ENCODE assay signal across 1 cellular context in the genomic region with DNA sequence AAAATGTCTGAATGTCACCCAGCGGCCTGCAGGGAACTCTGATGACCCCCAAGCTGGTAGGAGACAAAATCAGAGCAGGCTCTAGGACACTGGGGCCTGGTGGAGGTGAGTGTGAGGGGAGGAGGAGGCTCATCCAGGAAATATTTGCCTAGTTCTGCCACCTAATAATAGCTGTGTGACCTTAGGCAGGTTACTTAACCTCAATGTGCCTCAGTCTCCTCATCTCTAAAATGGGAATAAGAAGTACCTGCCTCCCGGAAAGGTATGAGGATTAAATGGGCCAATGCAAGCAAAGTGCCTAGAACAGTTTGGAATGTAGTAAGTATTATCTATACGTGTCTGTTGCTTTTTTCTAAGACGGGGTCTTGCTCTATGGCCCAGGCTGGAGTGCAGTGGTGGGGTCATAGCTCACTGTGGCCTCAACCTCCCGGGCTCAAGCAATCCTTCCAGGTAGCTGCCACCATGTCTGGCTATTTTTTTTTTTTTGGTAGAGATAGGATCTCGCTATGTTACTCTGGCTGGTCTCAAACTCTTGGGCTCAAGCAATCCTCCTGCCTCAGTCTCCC.
TF ChIP-seq lines count a peak whose summit lies in the region.

No MANE protein-coding gene starts in this region.

TF ChIP-seq in endothelial cell of umbilical vein, 7 proteins besides CTCF, POLR2A, EP300 and RAD21 (continued from another document):
- TF ChIP-seq, protein P1, sequence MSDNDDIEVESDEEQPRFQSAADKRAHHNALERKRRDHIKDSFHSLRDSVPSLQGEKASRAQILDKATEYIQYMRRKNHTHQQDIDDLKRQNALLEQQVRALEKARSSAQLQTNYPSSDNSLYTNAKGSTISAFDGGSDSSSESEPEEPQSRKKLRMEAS (IDR thresholded peaks at IDR 0.05; ENCODE audit: insufficient read depth, insufficient read length), result no peak
- no peak for TF ChIP-seq GATA2 (IDR thresholded peaks at IDR 0.05; ENCODE audit: insufficient read depth, insufficient read length, low read depth, low read length)
